In genomic region chr6:6545616-6546317, GRCh38 we compare ENCODE assay signal across 9 cellular contexts. TPM values are rescaled to one million over a fixed set of nuclear protein-coding genes. Genes with fewer than 3 reads are reported as not detected.
A peak's percentile ranks its signal among the peaks of the same experiment; 100 is the strongest.
DNase-seq lines count a peak whose midpoint lies in the region; ATAC-seq and TF ChIP-seq lines count a peak whose summit lies in the region.
"Had no signal": no experiment of that assay in that cellular context is flagged by ENCODE, and none has a peak within 500 bp of the region (broad histone marks: within the 10 kb centered on the region; RNA-seq: fewer than 3 reads in every experiment).

No MANE protein-coding gene starts in this region.

- no peak for DNase-seq in stimulated activated naive CD8-positive, alpha-beta T cell treated with anti-CD3 and anti-CD28 coated beads, Interleukin-15, amount 100 ng/mL, for 72 hours
- DNase-seq in adipocyte (ENCODE audit: low read depth) (no peak), mesothelial cell of epicardium (ENCODE audit: low spot score in 2 of 2, unreplicated experiment in 2 of 2) (no peak), NCI-H1048 (lab: John Stamatoyannopoulos, UW) (no peak), occipital lobe (lab: John Stamatoyannopoulos, UW) (no peak)

- H3K27me3 Mint-ChIP-seq in stimulated activated naive CD8-positive, alpha-beta T cell treated with anti-CD3 and anti-CD28 coated beads, Interleukin-15, Interleukin-2, amounts not matched to agents 100 ng/mL and 50 ng/mL, for 24 hours: peaks cover 62% of the 10 kb centered on the region
- peaks cover 74% of the 10 kb centered on the region for H3K27me3 Mint-ChIP-seq in stimulated activated naive CD8-positive, alpha-beta T cell treated with anti-CD3 and anti-CD28 coated beads, Interleukin-15, amount 100 ng/mL, for 72 hours
- H3K27me3 Mint-ChIP-seq in mesothelial cell of epicardium (ENCODE audit: low read depth): peaks cover 76% of the 10 kb centered on the region

- H3K9ac ChIP-seq in adipocyte (ENCODE audit: low read length): peak overlapping the region; percentile 51

- H3K4me3 Mint-ChIP-seq in stimulated activated naive CD8-positive, alpha-beta T cell treated with anti-CD3 and anti-CD28 coated beads, Interleukin-15, Interleukin-2, amounts not matched to agents 100 ng/mL and 50 ng/mL, for 24 hours: no peak overlapping the region
- peak overlapping the region in 1 of 2 donors; percentile 77 for H3K4me3 Mint-ChIP-seq in stimulated activated naive CD8-positive, alpha-beta T cell treated with anti-CD3 and anti-CD28 coated beads, Interleukin-15, amount 100 ng/mL, for 72 hours
- peak overlapping the region; percentile 68 for H3K4me3 Mint-ChIP-seq in mesothelial cell of epicardium

- peaks cover 5% of the 10 kb centered on the region for H3K4me1 Mint-ChIP-seq in stimulated activated naive CD8-positive, alpha-beta T cell treated with anti-CD3 and anti-CD28 coated beads, Interleukin-15, Interleukin-2, amounts not matched to agents 100 ng/mL and 50 ng/mL, for 24 hours (ENCODE audit: low read depth)
- peaks cover 18% of the 10 kb centered on the region for H3K4me1 Mint-ChIP-seq in stimulated activated naive CD8-positive, alpha-beta T cell treated with anti-CD3 and anti-CD28 coated beads, Interleukin-15, amount 100 ng/mL, for 72 hours
- H3K4me1 Mint-ChIP-seq in mesothelial cell of epicardium: peaks cover 14% of the 10 kb centered on the region

- no peaks in the 10 kb centered on the region for H3K9me3 Mint-ChIP-seq in stimulated activated naive CD8-positive, alpha-beta T cell treated with anti-CD3 and anti-CD28 coated beads, Interleukin-15, Interleukin-2, amounts not matched to agents 100 ng/mL and 50 ng/mL, for 24 hours
- H3K9me3 Mint-ChIP-seq in stimulated activated naive CD8-positive, alpha-beta T cell treated with anti-CD3 and anti-CD28 coated beads, Interleukin-15, amount 100 ng/mL, for 72 hours: peaks cover 0 to 10% of the 10 kb centered on the region in 2 donors
- H3K9me3 Mint-ChIP-seq in mesothelial cell of epicardium: peaks cover 7% of the 10 kb centered on the region

- TF ChIP-seq CTCF in mesothelial cell of epicardium (IDR thresholded peaks at IDR 0.05; ENCODE audit: unreplicated experiment): no peak

- H3K4me3 ChIP-seq in adipocyte (ENCODE audit: low read length): peak overlapping the region; percentile 71

- ATAC-seq in stimulated activated naive CD8-positive, alpha-beta T cell treated with anti-CD3 and anti-CD28 coated beads, Interleukin-15, amount 100 ng/mL, for 72 hours: no peak
- no peak for ATAC-seq in GM18870 (IDR thresholded peaks at IDR 0.05; ENCODE audit: unreplicated experiment)
- ATAC-seq in GM18868 (IDR thresholded peaks at IDR 0.05; ENCODE audit: unreplicated experiment): no peak

- peak overlapping the region; percentile 29 for H3K27ac Mint-ChIP-seq in stimulated activated naive CD8-positive, alpha-beta T cell treated with anti-CD3 and anti-CD28 coated beads, Interleukin-15, Interleukin-2, amounts not matched to agents 100 ng/mL and 50 ng/mL, for 24 hours
- no peak overlapping the region for H3K27ac Mint-ChIP-seq in stimulated activated naive CD8-positive, alpha-beta T cell treated with anti-CD3 and anti-CD28 coated beads, Interleukin-15, amount 100 ng/mL, for 72 hours
- H3K27ac Mint-ChIP-seq in mesothelial cell of epicardium: no peak overlapping the region

- H3K36me3 ChIP-seq in adipocyte (ENCODE audit: control insufficient read depth, insufficient read depth, low read length, severe bottlenecking): no peaks in the 10 kb centered on the region

- H3K4me1 ChIP-seq in adipocyte (ENCODE audit: control insufficient read depth, insufficient read depth, low read length): peaks cover 10% of the 10 kb centered on the region

- peaks cover 35% of the 10 kb centered on the region for H3K27me3 ChIP-seq in adipocyte (replicated peaks; ENCODE audit: control insufficient read depth, insufficient read depth, low read length)

- peaks cover 8% of the 10 kb centered on the region for H3K9me3 ChIP-seq in adipocyte (ENCODE audit: control insufficient read depth, low read length)

- H3K36me3 Mint-ChIP-seq in stimulated activated naive CD8-positive, alpha-beta T cell treated with anti-CD3 and anti-CD28 coated beads, Interleukin-15, Interleukin-2, amounts not matched to agents 100 ng/mL and 50 ng/mL, for 24 hours (ENCODE audit: low read depth): no peaks in the 10 kb centered on the region
- H3K36me3 Mint-ChIP-seq in mesothelial cell of epicardium: no peaks in the 10 kb centered on the region

RNA-seq across cellular contexts. Expression of gene LY86, which starts 42.8 kb away (rescaled TPM):
- not detected in 3 replicates for total RNA-seq in mesothelial cell of epicardium
- 2.2 TPM for total RNA-seq in occipital lobe
- total RNA-seq: SK-MEL-5 had no signal
